In genomic region chr14:31380106-31380505, GRCh38 we compare ENCODE assay signal across 22 cellular contexts.
"Had no signal": no experiment of that assay in that cellular context is flagged by ENCODE, and none has a peak within 500 bp of the region (broad histone marks: within the 10 kb centered on the region; RNA-seq: fewer than 3 reads in every experiment).

No MANE protein-coding gene starts in this region.

- DNase-seq: activated CD4-positive, alpha-beta T cell treated with anti-CD3 and anti-CD28 coated beads for 1 hour; activated CD4-positive, alpha-beta T cell treated with anti-CD3 and anti-CD28 coated beads, Interleukin-2, amount 50 U/mL, for 4 hours; activated CD8-positive, alpha-beta memory T cell treated with anti-CD3 and anti-CD28 coated beads for 24 hours; activated CD8-positive, alpha-beta memory T cell treated with anti-CD3 and anti-CD28 coated beads, Interleukin-2, amount 50 U/mL, for 4 hours; activated naive CD4-positive, alpha-beta T cell treated with Interleukin-2 at 50 U/mL for 16 hours; activated naive CD8-positive, alpha-beta T cell treated with anti-CD3 and anti-CD28 coated beads, Interleukin-2, amount 10 ng/mL, durations not matched to agents 7 days and 5 days; activated T-cell treated with anti-CD3 and anti-CD28 coated beads, Interleukin-2, amount 50 U/mL, for 4 hours; brain microvascular endothelial cell; caudate nucleus; dermis blood vessel endothelial cell; effector memory CD4-positive, alpha-beta T cell; heart left ventricle; kidney; lower lobe of right lung; naive thymus-derived CD8-positive, alpha-beta T cell; spleen; stimulated activated CD4-positive, alpha-beta T cell treated with anti-CD3 and anti-CD28 coated beads, Interleukin-4, amount 100 ng/mL, for 1 hour; stimulated activated naive CD4-positive, alpha-beta T cell; T-cell had no signal

- FAIRE-seq: kidney had no signal

- H3K36me3 Mint-ChIP-seq: activated naive CD8-positive, alpha-beta T cell treated with anti-CD3 and anti-CD28 coated beads, Interleukin-2, amount 10 ng/mL, durations not matched to agents 7 days and 5 days had no signal

- H3K4me1 Mint-ChIP-seq: neural progenitor cell had no signal

- H3K4me3 Mint-ChIP-seq: activated naive CD8-positive, alpha-beta T cell treated with anti-CD3 and anti-CD28 coated beads, Interleukin-2, amount 10 ng/mL, durations not matched to agents 7 days and 5 days; activated T-cell treated with anti-CD3 and anti-CD28 coated beads, Interleukin-2, amount 50 U/mL, for 4 hours; naive thymus-derived CD8-positive, alpha-beta T cell; neural progenitor cell; T-cell; T-helper 2 cell treated with Interferon-gamma antibody and Interleukin-4, amounts not matched to agents 5 μg/mL and 100 μg/mL, for 36 hours; type B pancreatic cell had no signal

- H3K27ac Mint-ChIP-seq: activated naive CD8-positive, alpha-beta T cell treated with anti-CD3 and anti-CD28 coated beads, Interleukin-2, amount 10 ng/mL, durations not matched to agents 7 days and 5 days; naive thymus-derived CD8-positive, alpha-beta T cell; neural progenitor cell; T-cell; T-helper 2 cell treated with Interferon-gamma antibody and Interleukin-4, amounts not matched to agents 5 μg/mL and 100 μg/mL, for 36 hours; type B pancreatic cell had no signal

- H3K27me3 Mint-ChIP-seq: activated naive CD8-positive, alpha-beta T cell treated with anti-CD3 and anti-CD28 coated beads, Interleukin-2, amount 10 ng/mL, durations not matched to agents 7 days and 5 days; naive thymus-derived CD8-positive, alpha-beta T cell; T-cell; type B pancreatic cell had no signal

- H3K9me3 Mint-ChIP-seq: activated naive CD8-positive, alpha-beta T cell treated with anti-CD3 and anti-CD28 coated beads, Interleukin-2, amount 10 ng/mL, durations not matched to agents 7 days and 5 days; activated T-cell treated with anti-CD3 and anti-CD28 coated beads, Interleukin-2, amount 50 U/mL, for 4 hours; naive thymus-derived CD8-positive, alpha-beta T cell; neural progenitor cell; T-cell; T-helper 2 cell treated with Interferon-gamma antibody and Interleukin-4, amounts not matched to agents 5 μg/mL and 100 μg/mL, for 36 hours; type B pancreatic cell had no signal
